ENCODE assay signal across 16 cellular contexts in genomic region chr6:72856801-72857200, GRCh38.
A peak's percentile ranks its signal among the peaks of the same experiment; 100 is the strongest.
DNase-seq lines count a peak whose midpoint lies in the region; ATAC-seq, FAIRE-seq and TF ChIP-seq lines count a peak whose summit lies in the region.
"Had no signal": no experiment of that assay in that cellular context is flagged by ENCODE, and none has a peak within 500 bp of the region (broad histone marks: within the 10 kb centered on the region; RNA-seq: fewer than 3 reads in every experiment).

No MANE protein-coding gene starts in this region.

- no peaks in the 10 kb centered on the region for H3K4me1 ChIP-seq in pancreas
- H3K4me1 ChIP-seq: HAP-1 had no signal

- CTCF ChIA-PET in activated CD4-positive, alpha-beta T cell treated with anti-CD3 and anti-CD28 coated beads for 36 hours (lab: Charles Lee) = no interaction called here

- H3K4me3 ChIP-seq in pancreas = no peak overlapping the region
- H3K4me3 ChIP-seq: BLaER1 treated with 17β-estradiol and CSF1 and Interleukin-3, amounts not matched to agents 10 nM and 100 nM; HAP-1 had no signal

- in situ Hi-C loops in KBM-7 (cut with MboI; ENCODE audit: low pct_unique_long_range_greater_than_20kb, low sequenced_read_pairs) = no loop called here

- no peaks in the 10 kb centered on the region for H3K9me3 ChIP-seq in pancreas
- H3K9me3 ChIP-seq: BLaER1 treated with 17β-estradiol and CSF1 and Interleukin-3, amounts not matched to agents 10 nM and 100 nM; HAP-1 had no signal

- intact Hi-C loops in activated CD4-positive, alpha-beta T cell treated with anti-CD3 and anti-CD28 coated beads for 36 hours (cut with DNase I, micrococcal nuclease) = no loop called here
- intact Hi-C loops in pancreas (cut with DNase I) = no loop called here

- H3K27me3 Mint-ChIP-seq in nephron progenitor cell (ENCODE audit: low read depth, poor library complexity) = no peaks in the 10 kb centered on the region
- H3K27me3 Mint-ChIP-seq in activated CD4-positive, alpha-beta T cell treated with anti-CD3 and anti-CD28 coated beads for 36 hours = no peaks in the 10 kb centered on the region
- H3K27me3 Mint-ChIP-seq: B cell had no signal

- H3K36me3 Mint-ChIP-seq in nephron progenitor cell (ENCODE audit: low read depth) = no peaks in the 10 kb centered on the region
- no peaks in the 10 kb centered on the region for H3K36me3 Mint-ChIP-seq in activated CD4-positive, alpha-beta T cell treated with anti-CD3 and anti-CD28 coated beads for 36 hours (ENCODE audit: low read depth)
- H3K36me3 Mint-ChIP-seq: CD8-positive, alpha-beta T cell had no signal

- H3K27ac ChIP-seq in pancreas = no peak overlapping the region
- H3K27ac ChIP-seq: BLaER1 treated with 17β-estradiol and CSF1 and Interleukin-3, amounts not matched to agents 10 nM and 100 nM had no signal

- no peak for FAIRE-seq in pancreas (lab: Jason Lieb, UNC)
- FAIRE-seq: H1 had no signal

- peaks cover 10% of the 10 kb centered on the region for H3K4me1 Mint-ChIP-seq in nephron progenitor cell
- peaks cover 1% of the 10 kb centered on the region for H3K4me1 Mint-ChIP-seq in activated CD4-positive, alpha-beta T cell treated with anti-CD3 and anti-CD28 coated beads for 36 hours

- peak; percentile 14 for DNase-seq in KBM-7
- DNase-seq in OCI-M1 (lab: John Stamatoyannopoulos, UW) = peak; percentile 13
- peak; percentile 18 for DNase-seq in epidermal melanocyte (ENCODE audit: insufficient read length, low spot score)
- no peak for DNase-seq in nephron progenitor cell
- no peak for DNase-seq in mesenteric fat pad (ENCODE audit: low spot score)
- DNase-seq in activated CD4-positive, alpha-beta T cell treated with anti-CD3 and anti-CD28 coated beads for 36 hours = no peak
- no peak for DNase-seq in pancreas
- DNase-seq: Calu3; CD8-positive, alpha-beta T cell; DMS79 treated with DMSO at 0.1 percent for 48 hours; GF-D8 had no signal

- H3K36me3 ChIP-seq in pancreas = no peaks in the 10 kb centered on the region
- H3K36me3 ChIP-seq: HAP-1 had no signal

- 80 to 81% methylated on average over 3 of the region's 3 CpGs for whole genome bisulfite sequencing in pancreas, 2 donors

- POLR2A ChIA-PET in activated CD4-positive, alpha-beta T cell treated with anti-CD3 and anti-CD28 coated beads for 36 hours (lab: Charles Lee) = no interaction called here

- H3K4me3 Mint-ChIP-seq in nephron progenitor cell = no peak overlapping the region
- H3K4me3 Mint-ChIP-seq in activated CD4-positive, alpha-beta T cell treated with anti-CD3 and anti-CD28 coated beads for 36 hours = no peak overlapping the region
- H3K4me3 Mint-ChIP-seq: B cell; CD8-positive, alpha-beta T cell had no signal

- no peaks in the 10 kb centered on the region for H3K27me3 ChIP-seq in pancreas
- H3K27me3 ChIP-seq: BLaER1 treated with 17β-estradiol and CSF1 and Interleukin-3, amounts not matched to agents 10 nM and 100 nM had no signal

- H3K9me3 Mint-ChIP-seq in nephron progenitor cell = no peaks in the 10 kb centered on the region
- H3K9me3 Mint-ChIP-seq in activated CD4-positive, alpha-beta T cell treated with anti-CD3 and anti-CD28 coated beads for 36 hours (ENCODE audit: low read depth) = no peaks in the 10 kb centered on the region
- H3K9me3 Mint-ChIP-seq: CD8-positive, alpha-beta T cell had no signal

- no peak for TF ChIP-seq CTCF in nephron progenitor cell (IDR thresholded peaks at IDR 0.05)
- TF ChIP-seq CTCF in pancreas (IDR thresholded peaks at IDR 0.05) = no peak

- peak overlapping the region; percentile 48 for H3K27ac Mint-ChIP-seq in nephron progenitor cell
- H3K27ac Mint-ChIP-seq in activated CD4-positive, alpha-beta T cell treated with anti-CD3 and anti-CD28 coated beads for 36 hours = no peak overlapping the region
- H3K27ac Mint-ChIP-seq: B cell; CD8-positive, alpha-beta T cell had no signal

- ATAC-seq in HG03520 (IDR thresholded peaks at IDR 0.05; ENCODE audit: unreplicated experiment) = no peak
- no peak for ATAC-seq in activated CD4-positive, alpha-beta T cell treated with anti-CD3 and anti-CD28 coated beads for 36 hours
- ATAC-seq in pancreas = no peak
- ATAC-seq: CD8-positive, alpha-beta T cell had no signal

Comparison
In these comparisons a context has a peak if more than half of its experiments do, and no peak if none do; other contexts are left out.
1. DNase-seq: peak in KBM-7 (single experiment), OCI-M1 (single experiment) and epidermal melanocyte (single experiment); none in nephron progenitor cell (single experiment), mesenteric fat pad (single experiment), activated CD4-positive, alpha-beta T cell treated with anti-CD3 and anti-CD28 coated beads for 36 hours (single experiment) and pancreas (0 of 6).